Comparison of ENCODE assay signal across 7 cellular contexts in the genomic region with DNA sequence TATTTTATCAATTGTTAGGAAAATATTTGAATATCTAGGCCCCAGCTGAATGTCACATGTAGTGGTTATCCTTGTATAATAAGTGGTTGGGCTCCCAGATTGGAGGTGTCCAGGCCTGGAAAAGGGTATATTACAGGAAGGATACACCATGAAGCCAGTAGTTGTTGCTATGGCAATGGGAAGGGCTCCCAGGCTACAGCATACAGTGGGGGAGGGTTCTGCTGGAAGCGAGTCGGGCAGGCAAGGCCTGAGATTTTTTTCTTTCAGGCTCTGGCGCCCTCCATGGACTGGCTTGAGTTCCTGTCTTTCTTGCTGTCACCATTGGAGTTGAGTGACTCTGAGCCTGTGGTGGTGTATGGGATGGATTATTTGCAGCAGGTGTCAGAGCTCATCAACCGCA. TPM values are rescaled to one million over a fixed set of nuclear protein-coding genes. Genes with fewer than 3 reads are reported as not detected.
DNase-seq lines count a peak whose midpoint lies in the region; ATAC-seq, FAIRE-seq and TF ChIP-seq lines count a peak whose summit lies in the region.

No MANE protein-coding gene starts in this region.

- H3K4me1 ChIP-seq in Peyer's patch = no peaks in the 10 kb centered on the region

- H3K27me3 ChIP-seq in MG63 = peaks cover 4% of the 10 kb centered on the region; the same call in 1 of the 2 replicates
- no peaks in the 10 kb centered on the region for H3K27me3 ChIP-seq in Peyer's patch

- TF ChIP-seq CTCF in RWPE1 (conservative IDR thresholded peaks at IDR 0.05; ENCODE audit: low read depth) = peak; percentile 23; the same call in 1 of the 2 replicates
- peak in 3 of 6 experiments; percentile 17 to 31 (median 23) for TF ChIP-seq CTCF in Peyer's patch (IDR thresholded peaks at IDR 0.05)

- CTCF ChIA-PET in RWPE1 (lab: Yijun Ruan, JAX) = interaction anchor here (0.6 to 1.4 kb wide), 3 partner anchors 23 to 35 kb away, joined by 3 to 5 read pairs (median 4); a partner anchor contains a TSS

- POLR2A ChIA-PET in RWPE1 (lab: Yijun Ruan, JAX; ENCODE audit: low non-redundant PET) = interaction anchor here (0.6 kb wide), 1 partner anchor 35 kb away, joined by 3 read pairs; no protein-coding TSS in a partner anchor

- ATAC-seq in GM21526 (IDR thresholded peaks at IDR 0.05; ENCODE audit: low FRiP score, unreplicated experiment) = no peak

- no peaks in the 10 kb centered on the region for H3K9me3 ChIP-seq in MG63
- H3K9me3 ChIP-seq in Peyer's patch = no peaks in the 10 kb centered on the region

- H3K36me3 ChIP-seq in MG63 = no peaks in the 10 kb centered on the region
- H3K36me3 ChIP-seq in Peyer's patch = no peaks in the 10 kb centered on the region

- peak; percentile 31 for FAIRE-seq in G401.6 (lab: Jason Lieb, UNC)

- H3K4me3 ChIP-seq in MG63 = no peak overlapping the region
- H3K4me3 ChIP-seq in Peyer's patch = no peak overlapping the region

- DNase-seq in MG63 (peak; percentile 71), RWPE1 (ENCODE audit: low spot score) (peak; percentile 67), dermis microvascular lymphatic vessel endothelial cell (ENCODE audit: low read depth in 2 of 2) (peak; percentile 90 to 96), midbrain (lab: John Stamatoyannopoulos, UW) (peak; percentile 55), Peyer's patch (no peak)

- H3K27ac ChIP-seq in RWPE1 (no peak overlapping the region), Peyer's patch (no peak overlapping the region)

- no peak for TF ChIP-seq POLR2A in Peyer's patch (IDR thresholded peaks at IDR 0.05)

RNA-seq across cellular contexts. Expression of a gene that starts 8.9 kb away (rescaled TPM):
- total RNA-seq in MG63 (2014; rRNA removed; shearing (Covaris generic); ENCODE audit: low replicate concordance) = not detected in 2 replicates
- not detected in 2 replicates for total RNA-seq in dermis microvascular lymphatic vessel endothelial cell
- total RNA-seq in Peyer's patch = not detected

RNA-seq across cellular contexts. Expression of a gene that starts 14.3 kb away (rescaled TPM):
- total RNA-seq in MG63 (2014; rRNA removed; shearing (Covaris generic); ENCODE audit: low replicate concordance) = 1,179 and 1,305 TPM in 2 replicates
- total RNA-seq in dermis microvascular lymphatic vessel endothelial cell = 428 and 463 TPM in 2 replicates
- total RNA-seq in Peyer's patch = 100 to 1,000 TPM; 140 to 198 (median 155) TPM

RNA-seq across cellular contexts. Expression of a gene that starts 23.3 kb away (rescaled TPM):
- not detected in 2 replicates for total RNA-seq in MG63 (2014; rRNA removed; shearing (Covaris generic); ENCODE audit: low replicate concordance)
- total RNA-seq in dermis microvascular lymphatic vessel endothelial cell (not detected in 2 replicates), Peyer's patch (not detected)

RNA-seq across cellular contexts. Expression of a gene that starts 29.7 kb away (rescaled TPM):
- 378 and 439 TPM in 2 replicates for total RNA-seq in MG63 (2014; rRNA removed; shearing (Covaris generic); ENCODE audit: low replicate concordance)
- 212 and 278 TPM in 2 replicates for total RNA-seq in dermis microvascular lymphatic vessel endothelial cell
- 100 to 1,000 TPM; 209 to 295 (median 244) TPM for total RNA-seq in Peyer's patch

RNA-seq across cellular contexts. Expression of a gene that starts 35.2 kb away (rescaled TPM):
- total RNA-seq in MG63 (2014; rRNA removed; shearing (Covaris generic); ENCODE audit: low replicate concordance) = 5.2 and 16.0 TPM in 2 replicates
- total RNA-seq in dermis microvascular lymphatic vessel endothelial cell (3.5 and 4.7 TPM in 2 replicates), Peyer's patch (1 to 10 TPM; 1.7 to 9.8 (median 5.7) TPM)

Comparison
In these comparisons a context has a peak if more than half of its experiments do, and no peak if none do; other contexts are left out.
1. DNase-seq: peak in MG63 (single experiment), RWPE1 (single experiment), dermis microvascular lymphatic vessel endothelial cell (2 of 2) and midbrain (single experiment); none in Peyer's patch (0 of 3).